In genomic region chr19:38070573-38070972, GRCh38 we compare ENCODE assay signal across 14 cellular contexts.
DNase-seq lines count a peak whose midpoint lies in the region; ATAC-seq and TF ChIP-seq lines count a peak whose summit lies in the region.
"Had no signal": no experiment of that assay in that cellular context is flagged by ENCODE, and none has a peak within 500 bp of the region (broad histone marks: within the 10 kb centered on the region; RNA-seq: fewer than 3 reads in every experiment).

No MANE protein-coding gene starts in this region.

- no peaks in the 10 kb centered on the region for H3K27me3 ChIP-seq in brain microvascular endothelial cell (replicated peaks)
- H3K27me3 ChIP-seq: tibial nerve had no signal

- H3K4me3 ChIP-seq in brain microvascular endothelial cell (ENCODE audit: low read depth, low read length): no peak overlapping the region
- H3K4me3 ChIP-seq: tibial nerve had no signal

- H3K36me3 ChIP-seq in brain microvascular endothelial cell (replicated peaks): no peaks in the 10 kb centered on the region

- H3K36me3 Mint-ChIP-seq in memory B cell: peaks cover 7% of the 10 kb centered on the region

- ATAC-seq in memory B cell (ENCODE audit: low read depth) (no peak), GM19023 (IDR thresholded peaks at IDR 0.05; ENCODE audit: unreplicated experiment) (no peak), GM19463 (IDR thresholded peaks at IDR 0.05; ENCODE audit: unreplicated experiment) (no peak), GM21619 (IDR thresholded peaks at IDR 0.05; ENCODE audit: unreplicated experiment) (no peak)
- ATAC-seq: left cardiac atrium had no signal

- no peak overlapping the region for H3K27ac ChIP-seq in brain microvascular endothelial cell
- H3K27ac ChIP-seq: tibial nerve had no signal

- H3K4me1 Mint-ChIP-seq in memory B cell: peaks cover 19% of the 10 kb centered on the region

- H3K4me3 Mint-ChIP-seq in memory B cell: no peak overlapping the region

- in situ Hi-C loops in brain microvascular endothelial cell (cut with HindIII; ENCODE audit: low pct_ligation_motif_present, low sequenced_read_pairs): no loop called here

- H3K9me3 Mint-ChIP-seq in memory B cell: no peaks in the 10 kb centered on the region

- H3K27me3 Mint-ChIP-seq in memory B cell: no peaks in the 10 kb centered on the region

- DNase-seq in DMS79 treated with DMSO at 0.1 percent for 48 hours (lab: John Stamatoyannopoulos, UW) (peak; percentile 90), NCI-H2029 treated with DMSO at 0.1 percent for 48 hours (lab: John Stamatoyannopoulos, UW) (peak; percentile 27), brain microvascular endothelial cell (peak; percentile 29), memory B cell (ENCODE audit: low spot score in 2 of 2) (no peak), NOMO-1 (lab: John Stamatoyannopoulos, UW; ENCODE audit: unreplicated experiment in 2 of 2) (no peak)
- DNase-seq: DND-41; effector memory CD4-positive, alpha-beta T cell; GOT3; left cardiac atrium; MV-4-11 had no signal

- peak overlapping the region; percentile 37 for H3K27ac Mint-ChIP-seq in memory B cell

- TF ChIP-seq CTCF in brain microvascular endothelial cell (IDR thresholded peaks at IDR 0.05; ENCODE audit: low read depth, low read length, missing control alignments): no peak

Comparison
In these comparisons a context has a peak if more than half of its experiments do, and no peak if none do; other contexts are left out.
1. DNase-seq: peak in DMS79 treated with DMSO at 0.1 percent for 48 hours (single experiment), NCI-H2029 treated with DMSO at 0.1 percent for 48 hours (single experiment) and brain microvascular endothelial cell (single experiment); none in memory B cell (0 of 2) and NOMO-1 (0 of 2).